1 cellular context compared by ENCODE assay signal in genomic region chr9:35604578-35605335, GRCh38.
TF ChIP-seq lines count a peak whose summit lies in the region.

TESK1 (plus strand) TSS chr9:35605262; CDS start chr9:35605620, 358 bp downstream.

TF ChIP-seq in HepG2, 621 proteins besides CTCF, POLR2A, EP300 and RAD21 (continued from another document and continues in another):
- no peak for TF ChIP-seq CENPBD1 (CRISPR knock-in tag; IDR thresholded peaks at IDR 0.05; ENCODE audit: borderline replicate concordance, low read depth)
- no peak for TF ChIP-seq SNRNP70 (IDR thresholded peaks at IDR 0.05; ENCODE audit: low read depth, low read length)
- no peak for TF ChIP-seq ARNT (IDR thresholded peaks at IDR 0.05)
- TF ChIP-seq HHEX (CRISPR knock-in tag; IDR thresholded peaks at IDR 0.05): no peak
- no peak for TF ChIP-seq SYNCRIP (IDR thresholded peaks at IDR 0.05; ENCODE audit: insufficient read depth, low read depth, low read length)
- no peak for TF ChIP-seq ZNF205 (CRISPR knock-in tag; IDR thresholded peaks at IDR 0.05)
- TF ChIP-seq ZNF12 (CRISPR knock-in tag; IDR thresholded peaks at IDR 0.05): no peak
- TF ChIP-seq TCF7L2 (IDR thresholded peaks at IDR 0.05; ENCODE audit: low read depth, low read length): no peak
- no peak for TF ChIP-seq ZNF850 (CRISPR knock-in tag; conservative IDR thresholded peaks at IDR 0.05)
- no peak for TF ChIP-seq ZSCAN22 (CRISPR knock-in tag; IDR thresholded peaks at IDR 0.05)
- TF ChIP-seq MAFG (CRISPR knock-in tag; IDR thresholded peaks at IDR 0.05): 0 out of 2 replicates have a peak, but pooled peaks have one; percentile 46
- no peak for TF ChIP-seq ZNF234 (CRISPR knock-in tag; conservative IDR thresholded peaks at IDR 0.05)
- no peak for TF ChIP-seq PBX3 (CRISPR knock-in tag; IDR thresholded peaks at IDR 0.05; ENCODE audit: borderline replicate concordance)
- TF ChIP-seq PRDM15 (CRISPR knock-in tag; IDR thresholded peaks at IDR 0.05): peak; percentile 68
- TF ChIP-seq ZNF460 (CRISPR knock-in tag; IDR thresholded peaks at IDR 0.05; ENCODE audit: borderline replicate concordance): no peak
- no peak for TF ChIP-seq ZNF160 (CRISPR knock-in tag; IDR thresholded peaks at IDR 0.05)
- TF ChIP-seq U2AF2 (IDR thresholded peaks at IDR 0.05; ENCODE audit: low read depth, low read length): no peak
- no peak for TF ChIP-seq ZNF747 (CRISPR knock-in tag; IDR thresholded peaks at IDR 0.05; ENCODE audit: borderline replicate concordance)
- TF ChIP-seq NCOA1 (CRISPR knock-in tag; IDR thresholded peaks at IDR 0.05): no peak
- no peak for TF ChIP-seq ZNF7 (CRISPR knock-in tag; IDR thresholded peaks at IDR 0.05)
- no peak for TF ChIP-seq ZNF317 (CRISPR knock-in tag; IDR thresholded peaks at IDR 0.05)
- peak; percentile 67 for TF ChIP-seq ETV5 (CRISPR knock-in tag; IDR thresholded peaks at IDR 0.05; ENCODE audit: borderline replicate concordance)
- 0 out of 2 replicates have a peak, but pooled peaks have one; percentile 63 for TF ChIP-seq CREB3 (CRISPR knock-in tag; IDR thresholded peaks at IDR 0.05)
- no peak for TF ChIP-seq CSRNP2 (CRISPR knock-in tag; conservative IDR thresholded peaks at IDR 0.05; ENCODE audit: low read depth)
- TF ChIP-seq ZNF513 (CRISPR knock-in tag; conservative IDR thresholded peaks at IDR 0.05): no peak
- TF ChIP-seq ZNF766 (CRISPR knock-in tag; IDR thresholded peaks at IDR 0.05; ENCODE audit: borderline replicate concordance): 0 out of 2 replicates have a peak, but pooled peaks have one; percentile 54
- TF ChIP-seq UBTF (CRISPR knock-in tag; IDR thresholded peaks at IDR 0.05): 0 out of 2 replicates have a peak, but pooled peaks have one; percentile 13
- no peak for TF ChIP-seq IKZF1 (IDR thresholded peaks at IDR 0.05)
- no peak for TF ChIP-seq ZNF263 (CRISPR knock-in tag; IDR thresholded peaks at IDR 0.05)
- TF ChIP-seq RBAK (CRISPR knock-in tag; IDR thresholded peaks at IDR 0.05): no peak
- no peak for TF ChIP-seq DNMT3B (CRISPR knock-in tag; conservative IDR thresholded peaks at IDR 0.05)
- TF ChIP-seq ZNF282 (IDR thresholded peaks at IDR 0.05; ENCODE audit: partially characterized antibody): no peak
- TF ChIP-seq ZNF746 (CRISPR knock-in tag; IDR thresholded peaks at IDR 0.05): peak; percentile 40
- no peak; the same call in 1 of the 2 replicates for TF ChIP-seq ZBTB4 (CRISPR knock-in tag; IDR thresholded peaks at IDR 0.05; ENCODE audit: borderline replicate concordance)
- TF ChIP-seq THAP8 (CRISPR knock-in tag; IDR thresholded peaks at IDR 0.05; ENCODE audit: borderline replicate concordance): no peak
- TF ChIP-seq KLF12 (CRISPR knock-in tag; IDR thresholded peaks at IDR 0.05; ENCODE audit: borderline replicate concordance): peak; percentile 85; the same call in 1 of the 2 replicates
- TF ChIP-seq RBM39 (IDR thresholded peaks at IDR 0.05; ENCODE audit: low read depth, low read length, poor library complexity, severe bottlenecking): no peak
- TF ChIP-seq DBP (CRISPR knock-in tag; IDR thresholded peaks at IDR 0.05; ENCODE audit: not compliant biosample characterization): no peak
- TF ChIP-seq CBX2 (IDR thresholded peaks at IDR 0.05; ENCODE audit: low read depth, low read length): no peak
- no peak for TF ChIP-seq CBX2 (CRISPR knock-in tag; IDR thresholded peaks at IDR 0.05; ENCODE audit: low read depth)
- TF ChIP-seq NR2F1 (CRISPR knock-in tag; IDR thresholded peaks at IDR 0.05): no peak
- TF ChIP-seq ATF6 (CRISPR knock-in tag; conservative IDR thresholded peaks at IDR 0.05): no peak
- no peak for TF ChIP-seq ZBTB8A (CRISPR knock-in tag; IDR thresholded peaks at IDR 0.05; ENCODE audit: borderline replicate concordance, low read depth)
- peak; percentile 70; the same call in 1 of the 2 replicates for TF ChIP-seq ZFP90 (CRISPR knock-in tag; IDR thresholded peaks at IDR 0.05; ENCODE audit: borderline replicate concordance)
